Comparison of ENCODE assay signal across 22 cellular contexts in the genomic region with DNA sequence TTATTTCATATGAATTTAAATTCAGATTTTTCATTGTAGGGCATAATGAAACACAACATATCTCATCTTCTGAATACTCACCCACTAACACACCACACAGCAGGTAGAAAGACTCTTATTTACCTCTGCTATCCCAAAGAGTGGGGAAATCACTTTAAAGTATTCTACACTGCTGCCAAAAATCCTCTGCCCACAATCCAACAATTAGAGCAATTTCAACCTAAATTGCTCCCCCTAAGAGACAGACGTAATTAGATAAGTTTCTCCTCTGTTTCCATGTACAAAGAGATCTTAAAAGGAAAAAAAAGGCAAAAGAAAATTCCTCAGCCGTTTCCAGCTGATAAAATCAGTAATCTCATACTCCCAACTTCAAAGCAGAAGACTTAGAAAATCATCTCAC.
"Had no signal": no experiment of that assay in that cellular context is flagged by ENCODE, and none has a peak within 500 bp of the region (broad histone marks: within the 10 kb centered on the region; RNA-seq: fewer than 3 reads in every experiment).

No MANE protein-coding gene starts in this region.

- H3K4me1 Mint-ChIP-seq: memory B cell; naive B cell; stimulated activated naive CD8-positive, alpha-beta T cell treated with anti-CD3 and anti-CD28 coated beads, Interleukin-15, amount 100 ng/mL, for 72 hours had no signal

- H3K4me3 Mint-ChIP-seq: effector memory CD8-positive, alpha-beta T cell; memory B cell; naive B cell; natural killer cell treated with Interleukin-12 subunit alpha and Interleukin-12 subunit beta and Interleukin-15 and Interleukin-18, amount 100 ng/mL, for 72 hours; stimulated activated naive CD8-positive, alpha-beta T cell treated with anti-CD3 and anti-CD28 coated beads, Interleukin-15, amount 100 ng/mL, for 72 hours had no signal

- H3K9me3 Mint-ChIP-seq: memory B cell had no signal

- H3K9me3 ChIP-seq: esophagus squamous epithelium, mucosa of descending colon, pancreas, right lobe of liver, suprapubic skin, transverse colon, upper lobe of right lung, uterus had no signal

- H3K27me3 ChIP-seq: esophagus squamous epithelium, pancreas, right lobe of liver, suprapubic skin, transverse colon, upper lobe of right lung, uterus had no signal

- DNase-seq: cortex of kidney; effector memory CD8-positive, alpha-beta T cell; erythroblast; esophagus squamous epithelium; left ventricle myocardium superior; mucosa of descending colon; naive B cell; nucleus accumbens; pancreas; right lobe of liver; small intestine; stimulated activated CD4-positive, alpha-beta T cell treated with anti-CD3 and anti-CD28 coated beads, Interleukin-15, amount 100 ng/mL, for 24 hours; stimulated activated CD4-positive, alpha-beta T cell treated with anti-CD3 and anti-CD28 coated beads, Interleukin-2, amount 100 ng/mL, for 48 hours; stimulated activated naive CD4-positive, alpha-beta T cell; stimulated activated naive CD8-positive, alpha-beta T cell treated with anti-CD3 and anti-CD28 coated beads, Interleukin-15, amount 100 ng/mL, for 72 hours; transverse colon; upper lobe of right lung; uterus had no signal

- H3K36me3 ChIP-seq: esophagus squamous epithelium, pancreas, right lobe of liver, suprapubic skin, transverse colon, upper lobe of right lung, uterus had no signal

- H3K36me3 Mint-ChIP-seq: memory B cell; natural killer cell treated with Interleukin-12 subunit alpha and Interleukin-12 subunit beta and Interleukin-15 and Interleukin-18, amount 100 ng/mL, for 72 hours had no signal

- ATAC-seq: effector memory CD8-positive, alpha-beta T cell; left ventricle myocardium superior; mucosa of descending colon; natural killer cell treated with Interleukin-12 subunit alpha and Interleukin-12 subunit beta and Interleukin-15 and Interleukin-18, amount 100 ng/mL, for 72 hours; pancreas; right lobe of liver; stimulated activated naive CD8-positive, alpha-beta T cell treated with anti-CD3 and anti-CD28 coated beads, Interleukin-15, amount 100 ng/mL, for 72 hours; upper lobe of right lung had no signal

- H3K4me3 ChIP-seq: esophagus squamous epithelium, lung, mucosa of descending colon, pancreas, right lobe of liver, suprapubic skin, transverse colon, upper lobe of right lung, uterus had no signal

- H3K27ac Mint-ChIP-seq: effector memory CD8-positive, alpha-beta T cell; memory B cell; naive B cell; natural killer cell treated with Interleukin-12 subunit alpha and Interleukin-12 subunit beta and Interleukin-15 and Interleukin-18, amount 100 ng/mL, for 72 hours; stimulated activated naive CD8-positive, alpha-beta T cell treated with anti-CD3 and anti-CD28 coated beads, Interleukin-15, amount 100 ng/mL, for 72 hours had no signal

- H3K4me1 ChIP-seq: pancreas, right lobe of liver, suprapubic skin, transverse colon, upper lobe of right lung, uterus had no signal

- H3K27me3 Mint-ChIP-seq: effector memory CD8-positive, alpha-beta T cell; naive B cell; natural killer cell treated with Interleukin-12 subunit alpha and Interleukin-12 subunit beta and Interleukin-15 and Interleukin-18, amount 100 ng/mL, for 72 hours; stimulated activated naive CD8-positive, alpha-beta T cell treated with anti-CD3 and anti-CD28 coated beads, Interleukin-15, amount 100 ng/mL, for 72 hours had no signal

- H3K27ac ChIP-seq: esophagus squamous epithelium, pancreas, right lobe of liver, suprapubic skin, transverse colon, upper lobe of right lung, uterus had no signal
